8 cellular contexts compared by ENCODE assay signal in the genomic region with DNA sequence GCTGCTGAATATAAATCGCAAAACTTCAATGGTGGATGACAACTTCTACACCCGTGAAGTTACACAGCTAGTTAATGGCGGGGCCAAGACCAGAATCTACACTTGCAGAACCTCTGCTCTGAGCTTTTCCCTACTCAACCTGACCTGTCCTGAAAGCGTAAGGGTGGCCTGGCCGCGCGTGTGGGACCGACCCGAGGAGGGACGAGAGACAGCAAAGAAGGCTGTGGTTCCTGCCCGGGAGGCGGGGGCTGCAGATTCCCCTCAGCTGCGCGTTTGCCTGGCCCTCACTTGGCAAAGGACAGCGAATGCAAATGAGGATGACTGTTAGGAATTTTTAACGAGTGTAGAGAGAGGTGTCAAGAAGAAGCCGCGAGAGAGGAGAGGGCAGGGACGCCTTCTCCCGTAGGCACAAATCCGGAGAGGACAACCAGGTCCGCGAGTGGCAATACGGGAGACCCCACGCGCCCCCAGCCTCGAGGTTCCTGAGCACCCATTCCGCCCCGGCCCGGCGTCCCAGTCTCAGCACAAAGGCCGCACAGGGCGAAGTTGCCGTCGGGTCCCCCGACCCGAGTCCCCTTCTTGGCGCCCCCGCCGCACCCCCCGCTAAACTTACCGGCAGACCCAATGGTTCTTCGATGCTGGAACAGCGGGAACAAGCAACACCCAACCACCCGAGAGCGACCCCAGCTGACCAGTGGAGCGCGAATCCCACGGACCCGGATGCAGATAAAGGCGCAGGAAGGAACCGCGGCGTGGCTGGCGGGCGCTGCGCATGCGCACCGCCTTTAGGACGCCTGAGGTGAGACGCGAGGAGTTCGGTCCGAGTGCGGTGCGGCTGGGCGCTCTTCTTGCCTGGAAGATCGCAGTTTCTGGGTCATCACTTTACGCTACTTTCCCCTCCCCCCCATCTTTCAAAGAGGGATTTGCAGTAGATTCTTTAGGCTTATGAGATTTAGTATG. TPM values are rescaled to one million over a fixed set of nuclear protein-coding genes. Genes with fewer than 3 reads are reported as not detected.
A peak's percentile ranks its signal among the peaks of the same experiment; 100 is the strongest.
DNase-seq lines count a peak whose midpoint lies in the region; ATAC-seq, FAIRE-seq and TF ChIP-seq lines count a peak whose summit lies in the region.

GNPDA2 (minus strand) TSS at position 696 of the 960 bp plus-strand sequence. CDS start 4,349 bp downstream, outside the sequence.

- H3K4me3 ChIP-seq in neural progenitor cell: peak within 1 kb of the TSS; percentile 72

- peaks cover 4% of the 10 kb centered on the region for H3K27me3 Mint-ChIP-seq in neural progenitor cell (ENCODE audit: insufficient read depth, low read depth)

- H3K27ac ChIP-seq in foreskin keratinocyte (peak within 1 kb of the TSS; percentile 47), neural progenitor cell (no peak within 1 kb of the TSS)

- no peaks in the 10 kb centered on the region for H3K9me3 ChIP-seq in neural progenitor cell (ENCODE audit: low read depth)

- peak; percentile 46 for TF ChIP-seq CTCF in foreskin keratinocyte (conservative IDR thresholded peaks at IDR 0.05)
- no peak for TF ChIP-seq CTCF in neural progenitor cell (IDR thresholded peaks at IDR 0.05)

- peak within 1 kb of the TSS; percentile 55 for H3K27ac Mint-ChIP-seq in neural progenitor cell

- no peaks in the 10 kb centered on the region for H3F3A ChIP-seq in neural progenitor cell (ENCODE audit: low read depth)

- H3K9me3 Mint-ChIP-seq in neural progenitor cell: no peaks in the 10 kb centered on the region

- H3K4me3 Mint-ChIP-seq in neural progenitor cell: peak within 1 kb of the TSS; percentile 97

- peaks cover 7% of the 10 kb centered on the region for H4K20me1 ChIP-seq in neural progenitor cell (ENCODE audit: low read depth)

- H3K4me1 Mint-ChIP-seq in neural progenitor cell: peaks cover 17% of the 10 kb centered on the region

- DNase-seq in ELF-1 (ENCODE audit: low read depth, low spot score): peak; percentile 91
- peak; percentile 57 for DNase-seq in H54 (ENCODE audit: insufficient read length, low spot score)
- DNase-seq in LoVo (ENCODE audit: low spot score): peak; percentile 92
- DNase-seq in SHP77 (lab: John Stamatoyannopoulos, UW): peak; percentile 53 to 58
- DNase-seq in activated gamma-delta T cell treated with Interleukin-2 at 50 U/mL for 16 hours: peak; percentile 78
- peak; percentile 44 to 69 for DNase-seq in foreskin keratinocyte
- peak; percentile 91 for DNase-seq in neural progenitor cell (ENCODE audit: low spot score)
- peak; percentile 76 for DNase-seq in stromal cell of bone marrow (ENCODE audit: low read depth)

- peak within 1 kb of the TSS; percentile 78 for H2AFZ ChIP-seq in neural progenitor cell (replicated peaks)

- H3K79me2 ChIP-seq in neural progenitor cell (ENCODE audit: low read depth): peaks cover 45% of the 10 kb centered on the region

- H3K4me2 ChIP-seq in neural progenitor cell: peak within 1 kb of the TSS; percentile 80

- no peaks in the 10 kb centered on the region for H3K36me3 ChIP-seq in neural progenitor cell

- H3K27me3 ChIP-seq in foreskin keratinocyte (no peaks in the 10 kb centered on the region), neural progenitor cell (peaks cover 7% of the 10 kb centered on the region)

- FAIRE-seq in H54 (lab: Jason Lieb, UNC): no peak

- peak; percentile 83 for TF ChIP-seq POLR2A in H54 (IDR thresholded peaks at IDR 0.05; ENCODE audit: low read depth, low read length)

- ATAC-seq in foreskin keratinocyte: peak; percentile 86

- H3K9ac ChIP-seq in neural progenitor cell: peak within 1 kb of the TSS; percentile 32

- no peaks in the 10 kb centered on the region for H3K36me3 Mint-ChIP-seq in neural progenitor cell

- H3K4me1 ChIP-seq in foreskin keratinocyte (peaks cover 23% of the 10 kb centered on the region), neural progenitor cell (peaks cover 23% of the 10 kb centered on the region)

RNA-seq across cellular contexts. Expression of gene GNPDA2, which starts in this region (rescaled TPM):
- total RNA-seq in foreskin keratinocyte (16.0 and 16.8 TPM in 2 replicates), neural progenitor cell (ENCODE audit: low replicate concordance) (15.4 and 31.2 TPM in 2 replicates)
- 8.1 and 10.0 TPM in 2 replicates for polyA plus RNA-seq in foreskin keratinocyte
